In the genomic region with DNA sequence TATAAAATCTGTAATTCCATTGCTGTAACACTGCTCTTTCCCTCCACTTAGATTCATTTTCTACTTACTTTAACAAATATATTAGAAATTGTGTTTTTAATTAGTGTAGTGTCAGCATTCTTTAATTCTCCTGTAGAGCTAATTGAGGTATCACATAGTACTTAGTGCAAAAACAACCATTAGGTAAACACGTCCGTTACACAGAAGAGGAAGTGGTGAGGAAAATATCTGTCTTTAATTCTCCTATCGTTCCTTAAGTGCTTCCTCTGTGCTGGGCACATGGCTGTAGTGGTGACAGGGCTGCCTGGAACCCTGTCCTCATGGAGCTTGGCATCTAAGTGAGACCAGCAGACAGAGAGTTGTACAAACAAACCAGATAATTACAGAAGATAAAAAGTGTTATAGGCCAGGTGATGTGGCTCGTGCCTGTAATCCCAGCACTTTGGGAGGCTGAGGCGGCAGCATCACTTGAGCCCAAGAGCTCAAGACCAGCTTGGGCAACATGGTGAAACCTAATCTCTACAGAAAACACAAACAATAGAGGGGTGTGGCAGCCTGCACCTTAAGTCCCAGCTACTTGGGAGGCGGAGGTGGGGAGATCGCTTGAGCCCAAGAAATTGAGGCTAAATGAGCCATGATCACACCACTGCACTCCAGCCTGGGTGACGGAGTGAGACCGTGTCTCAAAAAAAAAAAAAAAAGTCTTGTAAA, we compare ENCODE assay signal across 16 cellular contexts. TPM values are rescaled to one million over a fixed set of nuclear protein-coding genes. Genes with fewer than 3 reads are reported as not detected.
DNase-seq lines count a peak whose midpoint lies in the region; ATAC-seq, FAIRE-seq and TF ChIP-seq lines count a peak whose summit lies in the region.
"Had no signal": no experiment of that assay in that cellular context is flagged by ENCODE, and none has a peak within 500 bp of the region (broad histone marks: within the 10 kb centered on the region; RNA-seq: fewer than 3 reads in every experiment).

No MANE protein-coding gene starts in this region.

- peaks cover 14% of the 10 kb centered on the region for H3K36me3 Mint-ChIP-seq in activated T-cell treated with anti-CD3 and anti-CD28 coated beads, Interleukin-2, amount 50 U/mL, for 24 hours (ENCODE audit: low read depth)
- peaks cover 22% of the 10 kb centered on the region for H3K36me3 Mint-ChIP-seq in activated CD8-positive, alpha-beta T cell treated with anti-CD3 and anti-CD28 coated beads for 36 hours (ENCODE audit: low read depth)

- H2BK5ac ChIP-seq in trophoblast cell (ENCODE audit: low read depth, low read length, poor library complexity) = no peak overlapping the region

- no peak for FAIRE-seq in kidney (lab: Jason Lieb, UNC)
- FAIRE-seq: astrocyte, urothelium cell line had no signal

- H3K4ac ChIP-seq in trophoblast cell (ENCODE audit: low read depth, low read length) = peak overlapping the region; percentile 62

- H3K4me2 ChIP-seq in trophoblast cell (ENCODE audit: low read length) = no peak overlapping the region

- CTCF ChIA-PET in activated CD8-positive, alpha-beta T cell treated with anti-CD3 and anti-CD28 coated beads for 36 hours (lab: Charles Lee) = interaction anchor here (0.9 to 1.2 kb wide), 3 partner anchors 13 to 33 kb away, joined by 3 to 4 read pairs (median 3); no protein-coding TSS in a partner anchor

- peak overlapping the region; percentile 9 for H2BK12ac ChIP-seq in trophoblast cell (ENCODE audit: low read length)

- H2BK120ac ChIP-seq in trophoblast cell (ENCODE audit: insufficient read depth, low read length, poor library complexity) = no peak overlapping the region

- H4K12ac ChIP-seq in trophoblast cell (ENCODE audit: low read depth, low read length) = no peak overlapping the region

- no peak for TF ChIP-seq CTCF in activated CD8-positive, alpha-beta T cell treated with anti-CD3 and anti-CD28 coated beads for 36 hours (IDR thresholded peaks at IDR 0.05)
- no peak for TF ChIP-seq CTCF in kidney (IDR thresholded peaks at IDR 0.05; ENCODE audit: borderline replicate concordance, extremely low read depth, insufficient read depth)

- peaks cover 89% of the 10 kb centered on the region for H3K4me1 Mint-ChIP-seq in activated T-cell treated with anti-CD3 and anti-CD28 coated beads, Interleukin-2, amount 50 U/mL, for 24 hours (ENCODE audit: low read depth)
- H3K4me1 Mint-ChIP-seq in activated CD8-positive, alpha-beta T cell treated with anti-CD3 and anti-CD28 coated beads for 36 hours (ENCODE audit: low read depth) = peaks cover 79% of the 10 kb centered on the region

- no peak overlapping the region for H4K8ac ChIP-seq in trophoblast cell (ENCODE audit: low read depth, low read length)

- in situ Hi-C loops in KBM-7 (cut with MboI; ENCODE audit: low pct_unique_long_range_greater_than_20kb, low sequenced_read_pairs) = no loop called here

- H3K9me3 Mint-ChIP-seq in activated T-cell treated with anti-CD3 and anti-CD28 coated beads, Interleukin-2, amount 50 U/mL, for 24 hours = no peaks in the 10 kb centered on the region
- no peaks in the 10 kb centered on the region for H3K9me3 Mint-ChIP-seq in activated CD8-positive, alpha-beta T cell treated with anti-CD3 and anti-CD28 coated beads for 36 hours

- H3K27ac ChIP-seq in trophoblast cell (ENCODE audit: low read depth, low read length) (no peak overlapping the region), kidney (ENCODE audit: low read depth in 2 of 2, low read length in 2 of 2) (no peak overlapping the region)
- H3K27ac ChIP-seq: SK-N-MC had no signal

- H3K36me3 ChIP-seq in trophoblast cell (ENCODE audit: control insufficient read depth in 1 of 2, insufficient read depth in 2 of 2, low read length in 2 of 2) = no peaks in the 10 kb centered on the region
- no peaks in the 10 kb centered on the region for H3K36me3 ChIP-seq in kidney (ENCODE audit: control insufficient read depth in 1 of 2, insufficient read depth in 2 of 2, low read length in 2 of 2)

- peak; percentile 43 for ATAC-seq in activated CD8-positive, alpha-beta T cell treated with anti-CD3 and anti-CD28 coated beads for 36 hours
- no peak for ATAC-seq in HG03439 (IDR thresholded peaks at IDR 0.05; ENCODE audit: unreplicated experiment)
- ATAC-seq: left colon had no signal

- no peak overlapping the region for H3K4me3 ChIP-seq in trophoblast cell (ENCODE audit: low read depth, low read length)
- no peak overlapping the region for H3K4me3 ChIP-seq in kidney (ENCODE audit: low read length in 2 of 2)
- H3K4me3 ChIP-seq: SK-N-MC had no signal

- intact Hi-C loops in activated CD8-positive, alpha-beta T cell treated with anti-CD3 and anti-CD28 coated beads for 36 hours (cut with micrococcal nuclease) = no loop called here
- intact Hi-C loops in kidney (cut with DNase I) = no loop called here

- peak overlapping the region; percentile 96 for H3K27ac Mint-ChIP-seq in activated T-cell treated with anti-CD3 and anti-CD28 coated beads, Interleukin-2, amount 50 U/mL, for 24 hours
- H3K27ac Mint-ChIP-seq in activated CD8-positive, alpha-beta T cell treated with anti-CD3 and anti-CD28 coated beads for 36 hours = peak overlapping the region; percentile 93

- H3K9me3 ChIP-seq in trophoblast cell (ENCODE audit: insufficient read depth, low read depth, low read length) (no peaks in the 10 kb centered on the region), kidney (ENCODE audit: control insufficient read depth in 1 of 2, low read length in 2 of 2) (no peaks in the 10 kb centered on the region)

- no peak overlapping the region for H3K14ac ChIP-seq in trophoblast cell (ENCODE audit: low read length)

- peak overlapping the region; percentile 45 for H3K18ac ChIP-seq in trophoblast cell (ENCODE audit: low read length)

- H3K4me1 ChIP-seq in trophoblast cell (ENCODE audit: control insufficient read depth in 1 of 2, insufficient read depth in 2 of 2, low read length in 2 of 2) (no peaks in the 10 kb centered on the region), kidney (ENCODE audit: control insufficient read depth in 1 of 2, insufficient read depth in 1 of 2, low read depth in 1 of 2, low read length in 2 of 2) (no peaks in the 10 kb centered on the region)

- H4K91ac ChIP-seq in trophoblast cell (ENCODE audit: low read depth, low read length) = no peak overlapping the region

- H2AFZ ChIP-seq in trophoblast cell (ENCODE audit: insufficient read depth, low read length, poor library complexity) = no peak overlapping the region

- H3K23ac ChIP-seq in trophoblast cell (ENCODE audit: low read length) = no peak overlapping the region

- no peak for DNase-seq in activated T-cell treated with anti-CD3 and anti-CD28 coated beads, Interleukin-2, amount 50 U/mL, for 24 hours
- no peak for DNase-seq in activated T-cell treated with anti-CD3 and anti-CD28 coated beads, Interleukin-2, amount 50 U/mL, for 1 hour
- DNase-seq in KBM-7 (peak; percentile 64), trophoblast cell (no peak), kidney (no peak), NCI-H510A (lab: John Stamatoyannopoulos, UW) (no peak)
- no peak for DNase-seq in activated CD8-positive, alpha-beta T cell treated with anti-CD3 and anti-CD28 coated beads for 36 hours
- DNase-seq: activated CD4-positive, alpha-beta T cell treated with anti-CD3 and anti-CD28 coated beads, Interleukin-2, amount 50 U/mL, for 48 hours; effector CD4-positive, alpha-beta T cell; left colon; NCI-H1105 treated with DMSO at 0.1 percent for 48 hours; NCI-H69 had no signal

- no peaks in the 10 kb centered on the region for H3K79me1 ChIP-seq in trophoblast cell (ENCODE audit: low read length)

- H2AK5ac ChIP-seq in trophoblast cell (ENCODE audit: low read length) = no peak overlapping the region

- no peaks in the 10 kb centered on the region for H3K27me3 Mint-ChIP-seq in activated T-cell treated with anti-CD3 and anti-CD28 coated beads, Interleukin-2, amount 50 U/mL, for 24 hours
- no peaks in the 10 kb centered on the region for H3K27me3 Mint-ChIP-seq in activated CD8-positive, alpha-beta T cell treated with anti-CD3 and anti-CD28 coated beads for 36 hours

- no peaks in the 10 kb centered on the region for H3K27me3 ChIP-seq in trophoblast cell (ENCODE audit: insufficient read depth, low read length)

- WGBS in trophoblast cell (ENCODE audit: extremely low coverage, insufficient coverage, insufficient read length) = no CpG with 5 or more reads among the region's 9 CpGs

- H3K9ac ChIP-seq in trophoblast cell (ENCODE audit: low read length) (no peak overlapping the region), kidney (ENCODE audit: low read length in 2 of 2) (no peak overlapping the region)

- H3K79me2 ChIP-seq in trophoblast cell (ENCODE audit: control insufficient read depth, insufficient read depth, low read length, poor library complexity) = no peaks in the 10 kb centered on the region

- H3K4me3 Mint-ChIP-seq in activated T-cell treated with anti-CD3 and anti-CD28 coated beads, Interleukin-2, amount 50 U/mL, for 24 hours = peak overlapping the region; percentile 48
- H3K4me3 Mint-ChIP-seq in activated CD8-positive, alpha-beta T cell treated with anti-CD3 and anti-CD28 coated beads for 36 hours = peak overlapping the region; percentile 31

- POLR2A ChIA-PET in activated CD8-positive, alpha-beta T cell treated with anti-CD3 and anti-CD28 coated beads for 36 hours (lab: Charles Lee) = interaction anchor here (0.9 to 1.7 kb wide), 3 partner anchors 14 to 43 kb away, joined by 3 to 5 read pairs (median 3); no protein-coding TSS in a partner anchor

RNA-seq across cellular contexts. Expression of a gene that starts 36.3 kb away (rescaled TPM):
- total RNA-seq in activated CD8-positive, alpha-beta T cell treated with anti-CD3 and anti-CD28 coated beads for 36 hours = 10 to 100 TPM; 42.9 to 48.3 TPM
- polyA plus RNA-seq in trophoblast cell (2013) = 20.3 and 22.4 TPM in 2 replicates
- 42.5 TPM for total RNA-seq in kidney
- 3.4 TPM for polyA plus RNA-seq in kidney (ENCODE audit: insufficient read depth, low read depth, low replicate concordance)
